ENCODE assay signal across 9 cellular contexts in the genomic region with DNA sequence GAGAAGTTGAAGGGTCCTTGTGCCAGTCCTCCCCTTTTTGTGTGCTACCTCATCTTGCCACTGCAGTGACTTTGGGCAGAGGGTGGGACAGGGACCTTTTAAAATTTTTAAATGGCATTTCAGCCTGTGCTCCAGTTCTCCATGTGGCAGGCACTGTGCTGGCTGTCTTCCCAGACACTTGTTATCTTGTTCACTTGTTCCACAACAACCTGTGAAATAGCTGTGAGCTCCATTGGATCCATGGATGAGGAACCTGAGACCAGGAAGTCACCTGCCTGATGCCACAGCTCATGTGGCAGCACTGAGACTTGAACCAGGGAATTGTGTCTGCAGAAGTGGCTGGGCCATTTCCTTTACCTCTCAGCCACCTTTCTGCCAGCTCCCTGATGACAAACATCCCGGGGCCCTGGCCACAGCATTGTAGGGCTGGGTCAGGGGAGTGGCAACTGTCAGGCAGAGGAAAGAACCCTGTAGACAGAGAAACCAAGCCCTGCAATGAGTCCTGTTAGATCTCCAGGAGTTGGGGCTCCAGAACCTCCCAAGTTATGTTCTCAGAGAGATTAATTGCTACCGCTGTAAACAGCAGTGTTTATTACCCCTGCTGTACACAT. TPM values are rescaled to one million over a fixed set of nuclear protein-coding genes. Genes with fewer than 3 reads are reported as not detected.
DNase-seq lines count a peak whose midpoint lies in the region; ATAC-seq, FAIRE-seq and TF ChIP-seq lines count a peak whose summit lies in the region.
"Had no signal": no experiment of that assay in that cellular context is flagged by ENCODE, and none has a peak within 500 bp of the region (broad histone marks: within the 10 kb centered on the region; RNA-seq: fewer than 3 reads in every experiment).

No MANE protein-coding gene starts in this region.

- H3K9me2 ChIP-seq in OCI-LY7 (ENCODE audit: insufficient read depth, low read length): no peaks in the 10 kb centered on the region

- peak overlapping the region; percentile 97; the same call in 1 of the 2 replicates for H3K4me2 ChIP-seq in OCI-LY7 (ENCODE audit: low read length)

- peaks cover 61% of the 10 kb centered on the region for H3K79me2 ChIP-seq in OCI-LY7 (ENCODE audit: insufficient read depth, low read depth, low read length)

- no peak for DNase-seq in OCI-LY7 (ENCODE audit: low spot score)
- DNase-seq in kidney: no peak
- peak in 1 of 2 donors; percentile 49 for DNase-seq in stimulated activated naive CD8-positive, alpha-beta T cell treated with anti-CD3 and anti-CD28 coated beads, Interleukin-15, amount 100 ng/mL, for 72 hours
- DNase-seq in dedifferentiated amniotic fluid mesenchymal stem cell (ENCODE audit: extremely low spot score): no peak
- DNase-seq in SHP77 treated with DMSO at 0.1 percent for 48 hours (lab: John Stamatoyannopoulos, UW): no peak
- DNase-seq: NCI-H1417 had no signal

- FAIRE-seq in kidney (lab: Jason Lieb, UNC): no peak

- H3K27ac ChIP-seq in OCI-LY7 (ENCODE audit: low read depth, low read length, poor library complexity, severe bottlenecking): peak overlapping the region; percentile 81
- H3K27ac ChIP-seq in kidney (ENCODE audit: low read depth in 2 of 2, low read length in 2 of 2): peak overlapping the region; percentile 65 to 76

- ATAC-seq in stimulated activated naive CD8-positive, alpha-beta T cell treated with anti-CD3 and anti-CD28 coated beads, Interleukin-15, amount 100 ng/mL, for 72 hours: peak; percentile 11
- ATAC-seq in HG03095 (IDR thresholded peaks at IDR 0.05; ENCODE audit: unreplicated experiment): no peak

- H3K36me3 Mint-ChIP-seq in activated naive CD8-positive, alpha-beta T cell: peaks cover 7% of the 10 kb centered on the region

- peak overlapping the region; percentile 96 for H3K27ac Mint-ChIP-seq in activated naive CD8-positive, alpha-beta T cell
- peak overlapping the region; percentile 81 to 93 for H3K27ac Mint-ChIP-seq in stimulated activated naive CD8-positive, alpha-beta T cell treated with anti-CD3 and anti-CD28 coated beads, Interleukin-15, amount 100 ng/mL, for 72 hours

- H4K20me1 ChIP-seq in OCI-LY7 (ENCODE audit: insufficient read depth, low read length): peaks cover 27% of the 10 kb centered on the region

- no peaks in the 10 kb centered on the region for H3K9me3 Mint-ChIP-seq in activated naive CD8-positive, alpha-beta T cell (ENCODE audit: low read depth)
- no peaks in the 10 kb centered on the region for H3K9me3 Mint-ChIP-seq in stimulated activated naive CD8-positive, alpha-beta T cell treated with anti-CD3 and anti-CD28 coated beads, Interleukin-15, amount 100 ng/mL, for 72 hours

- no peak overlapping the region for H2AFZ ChIP-seq in OCI-LY7 (ENCODE audit: low read length)

- TF ChIP-seq CTCF in OCI-LY7 (conservative IDR thresholded peaks at IDR 0.05; ENCODE audit: low read length): no peak
- no peak for TF ChIP-seq CTCF in kidney (IDR thresholded peaks at IDR 0.05; ENCODE audit: borderline replicate concordance, extremely low read depth, insufficient read depth)

- H3K4me1 ChIP-seq in OCI-LY7 (ENCODE audit: insufficient read depth, low read length, poor library complexity, severe bottlenecking) (peaks cover 70% of the 10 kb centered on the region), kidney (ENCODE audit: control insufficient read depth in 1 of 2, insufficient read depth in 1 of 2, low read depth in 1 of 2, low read length in 2 of 2) (peaks cover 34 to 75% of the 10 kb centered on the region in 2 donors)

- no peaks in the 10 kb centered on the region for H3K9me3 ChIP-seq in OCI-LY7 (ENCODE audit: low read length)
- H3K9me3 ChIP-seq in kidney (ENCODE audit: control insufficient read depth in 1 of 2, low read length in 2 of 2): no peaks in the 10 kb centered on the region

- H3K4me1 Mint-ChIP-seq in activated naive CD8-positive, alpha-beta T cell (ENCODE audit: low read depth): peaks cover 83% of the 10 kb centered on the region
- peaks cover 90% of the 10 kb centered on the region for H3K4me1 Mint-ChIP-seq in stimulated activated naive CD8-positive, alpha-beta T cell treated with anti-CD3 and anti-CD28 coated beads, Interleukin-15, amount 100 ng/mL, for 72 hours

- intact Hi-C loops in OCI-LY7 (cut with micrococcal nuclease; ENCODE audit: unreplicated experiment): no loop called here
- intact Hi-C loops in kidney (cut with DNase I): loop anchor here (10.0 kb wide), 1 partner anchor 141 kb away; no protein-coding TSS in a partner anchor

- no peaks in the 10 kb centered on the region for H3K27me3 Mint-ChIP-seq in activated naive CD8-positive, alpha-beta T cell
- no peaks in the 10 kb centered on the region for H3K27me3 Mint-ChIP-seq in stimulated activated naive CD8-positive, alpha-beta T cell treated with anti-CD3 and anti-CD28 coated beads, Interleukin-15, amount 100 ng/mL, for 72 hours

- peak overlapping the region; percentile 94 for H3K4me3 Mint-ChIP-seq in activated naive CD8-positive, alpha-beta T cell
- peak overlapping the region; percentile 86 to 100 for H3K4me3 Mint-ChIP-seq in stimulated activated naive CD8-positive, alpha-beta T cell treated with anti-CD3 and anti-CD28 coated beads, Interleukin-15, amount 100 ng/mL, for 72 hours

- POLR2A ChIA-PET in OCI-LY7 (lab: Charles Lee): interaction anchor here (1.2 to 1.5 kb wide), 2 partner anchors 27 to 55 kb away, joined by 3 to 4 read pairs; a partner anchor contains a TSS

- H3K9ac ChIP-seq in kidney (ENCODE audit: low read length in 2 of 2): no peak overlapping the region

- H3K4me3 ChIP-seq in OCI-LY7 (ENCODE audit: low read depth, low read length, poor library complexity, severe bottlenecking) (no peak overlapping the region), kidney (ENCODE audit: low read length in 2 of 2) (no peak overlapping the region)

- CTCF ChIA-PET in OCI-LY7 (lab: Charles Lee; ENCODE audit: unreplicated experiment): interaction anchor here (0.6 kb wide), 1 partner anchor 971 kb away, joined by 12 read pairs; a partner anchor contains a TSS

- no TSS peak for BruUV-seq in OCI-LY7 (replicated peaks; lab: Mats Ljungman, UMichigan)

- H3K36me3 ChIP-seq in OCI-LY7 (ENCODE audit: insufficient read depth, low read length) (peaks cover 94% of the 10 kb centered on the region), kidney (ENCODE audit: control insufficient read depth in 1 of 2, insufficient read depth in 2 of 2, low read length in 2 of 2) (peaks cover 9 to 14% of the 10 kb centered on the region in 2 donors)

RNA-seq across cellular contexts. Expression of a gene that starts 6.4 kb away (rescaled TPM):
- 76.1 and 81.6 TPM in 2 replicates for total RNA-seq in OCI-LY7 (2014; rRNA removed; shearing (Covaris generic))
- total RNA-seq in OCI-LY7 (2022) (87.9 and 90.8 TPM in 2 replicates), kidney (96.0 TPM)
- 96.3 TPM for polyA plus RNA-seq in kidney (ENCODE audit: insufficient read depth, low read depth, low replicate concordance)

RNA-seq across cellular contexts. Expression of a gene that starts 27.3 kb away (rescaled TPM):
- 32.2 and 37.1 TPM in 2 replicates for total RNA-seq in OCI-LY7 (2014; rRNA removed; shearing (Covaris generic))
- 51.3 and 56.3 TPM in 2 replicates for total RNA-seq in OCI-LY7 (2022)
- 42.1 TPM for total RNA-seq in kidney
- 61.7 TPM for polyA plus RNA-seq in kidney (ENCODE audit: insufficient read depth, low read depth, low replicate concordance)

RNA-seq across cellular contexts. Expression of a gene that starts 30.0 kb away (rescaled TPM):
- not detected in 2 replicates for total RNA-seq in OCI-LY7 (2014; rRNA removed; shearing (Covaris generic))
- total RNA-seq in OCI-LY7 (2022): not detected in 2 replicates
- total RNA-seq in kidney: 6.5 TPM
- polyA plus RNA-seq in kidney (ENCODE audit: insufficient read depth, low read depth, low replicate concordance): not detected

RNA-seq across cellular contexts. Expression of a gene that starts 44.9 kb away (rescaled TPM):
- total RNA-seq in OCI-LY7 (2014; rRNA removed; shearing (Covaris generic)): not detected in 2 replicates
- total RNA-seq in OCI-LY7 (2022) (not detected in 2 replicates), kidney (not detected)
- not detected for polyA plus RNA-seq in kidney (ENCODE audit: insufficient read depth, low read depth, low replicate concordance)
- total RNA-seq: dermis blood vessel endothelial cell had no signal

RNA-seq across cellular contexts. Expression of a gene that starts 54.4 kb away (rescaled TPM):
- 315 and 328 TPM in 2 replicates for total RNA-seq in OCI-LY7 (2014; rRNA removed; shearing (Covaris generic))
- 214 and 244 TPM in 2 replicates for total RNA-seq in OCI-LY7 (2022)
- 48.7 TPM for total RNA-seq in kidney
- 52.6 TPM for polyA plus RNA-seq in kidney (ENCODE audit: insufficient read depth, low read depth, low replicate concordance)
